ENCODE assay signal across 14 cellular contexts in genomic region chr5:88940712-88941111, GRCh38. TPM values are rescaled to one million over a fixed set of nuclear protein-coding genes. Genes with fewer than 3 reads are reported as not detected.
DNase-seq lines count a peak whose midpoint lies in the region; ATAC-seq and TF ChIP-seq lines count a peak whose summit lies in the region.
"Had no signal": no experiment of that assay in that cellular context is flagged by ENCODE, and none has a peak within 500 bp of the region (broad histone marks: within the 10 kb centered on the region; RNA-seq: fewer than 3 reads in every experiment).

No MANE protein-coding gene starts in this region.

- no peak overlapping the region for H2AFZ ChIP-seq in Karpas-422 (ENCODE audit: low read length)

- H3K27me3 Mint-ChIP-seq in naive B cell = no peaks in the 10 kb centered on the region

- TF ChIP-seq POLR2A in body of pancreas (IDR thresholded peaks at IDR 0.05) (no peak), erythroblast (IDR thresholded peaks at IDR 0.05; ENCODE audit: low read length) (no peak)

- intact Hi-C loops in body of pancreas (cut with DNase I) = no loop called here

- H3K36me3 ChIP-seq in Karpas-422 (ENCODE audit: insufficient read depth, low read length) (no peaks in the 10 kb centered on the region), body of pancreas (replicated peaks in 1 of 2; ENCODE audit: insufficient read depth in 1 of 2, low read depth in 2 of 2) (no peaks in the 10 kb centered on the region)
- H3K36me3 ChIP-seq: adrenal gland, spleen had no signal

- H3K4me2 ChIP-seq in Karpas-422 (ENCODE audit: low read depth, low read length, poor library complexity, severe bottlenecking) = no peak overlapping the region

- no peaks in the 10 kb centered on the region for H3K79me2 ChIP-seq in Karpas-422 (ENCODE audit: low read length)

- H3K4me3 ChIP-seq in Karpas-422 (ENCODE audit: low read length) (no peak overlapping the region), body of pancreas (no peak overlapping the region)
- H3K4me3 ChIP-seq: adrenal gland, spleen had no signal

- peak overlapping the region in 2 of 6 donors; percentile 31 to 72 for H3K27ac Mint-ChIP-seq in naive B cell
- H3K27ac Mint-ChIP-seq: activated CD8-positive, alpha-beta T cell treated with anti-CD3 and anti-CD28 coated beads for 36 hours; T-cell had no signal

- peaks cover 19 to 25% (median 23%) of the 10 kb centered on the region in 3 donors for H3K4me1 Mint-ChIP-seq in naive B cell
- H3K4me1 Mint-ChIP-seq: T-cell had no signal

- H3K9me3 ChIP-seq in Karpas-422 (ENCODE audit: low read length) = no peaks in the 10 kb centered on the region
- H3K9me3 ChIP-seq in body of pancreas = no peaks in the 10 kb centered on the region
- H3K9me3 ChIP-seq: adrenal gland, spleen had no signal

- H3K9me3 Mint-ChIP-seq in naive B cell = no peaks in the 10 kb centered on the region
- H3K9me3 Mint-ChIP-seq: activated CD8-positive, alpha-beta T cell treated with anti-CD3 and anti-CD28 coated beads for 36 hours; T-cell had no signal

- H3K27me3 ChIP-seq in Karpas-422 (ENCODE audit: low read length) (no peaks in the 10 kb centered on the region), body of pancreas (no peaks in the 10 kb centered on the region)
- H3K27me3 ChIP-seq: adrenal gland, spleen had no signal

- peaks cover 0 to 11% of the 10 kb centered on the region in 2 donors for H3K36me3 Mint-ChIP-seq in naive B cell
- H3K36me3 Mint-ChIP-seq: T-cell had no signal

- H3K4me3 Mint-ChIP-seq in naive B cell = peak overlapping the region in 2 of 8 donors; percentile 1 to 14
- H3K4me3 Mint-ChIP-seq: activated CD8-positive, alpha-beta T cell treated with anti-CD3 and anti-CD28 coated beads for 36 hours; T-cell had no signal

- no peak overlapping the region for H3K9ac ChIP-seq in Karpas-422 (ENCODE audit: low read length)

- no peak overlapping the region for H3K27ac ChIP-seq in Karpas-422 (ENCODE audit: low read length)
- H3K27ac ChIP-seq in body of pancreas = no peak overlapping the region
- H3K27ac ChIP-seq: adrenal gland, spleen had no signal

- no peaks in the 10 kb centered on the region for H3K4me1 ChIP-seq in Karpas-422 (ENCODE audit: low read length)
- H3K4me1 ChIP-seq in body of pancreas = no peaks in the 10 kb centered on the region
- H3K4me1 ChIP-seq: adrenal gland had no signal

- ATAC-seq in GM18861 (IDR thresholded peaks at IDR 0.05; ENCODE audit: unreplicated experiment) (peak; percentile 83), GM21619 (IDR thresholded peaks at IDR 0.05; ENCODE audit: unreplicated experiment) (peak; percentile 93), HG03196 (IDR thresholded peaks at IDR 0.05; ENCODE audit: unreplicated experiment) (peak; percentile 91), naive B cell (ENCODE audit: low read depth in 2 of 2) (peak; percentile 65 to 79), body of pancreas (no peak)
- ATAC-seq: activated CD8-positive, alpha-beta T cell treated with anti-CD3 and anti-CD28 coated beads for 36 hours; T-cell had no signal

- 83 to 84% methylated on average over 1 of the region's 1 CpG for WGBS in body of pancreas, 2 donors

- no peaks in the 10 kb centered on the region for H4K20me1 ChIP-seq in Karpas-422 (ENCODE audit: insufficient read depth, low read depth, low read length)

- TF ChIP-seq CTCF in body of pancreas (IDR thresholded peaks at IDR 0.05) = no peak

- peak; percentile 6 for DNase-seq in naive B cell
- no peak for DNase-seq in NCI-H226
- DNase-seq in Karpas-422 = no peak
- no peak for DNase-seq in body of pancreas
- DNase-seq in erythroblast (lab: John Stamatoyannopoulos, UW) = no peak
- DNase-seq: activated CD8-positive, alpha-beta T cell treated with anti-CD3 and anti-CD28 coated beads for 36 hours; adrenal gland; Calu3; NCI-H1417 treated with DMSO at 0.1 percent for 48 hours; spleen; T-cell had no signal

- no peaks in the 10 kb centered on the region for H3K9me2 ChIP-seq in Karpas-422 (replicated peaks; ENCODE audit: insufficient read depth, low read length)

RNA-seq across cellular contexts. Expression of gene MEF2C, which starts 57.7 kb away (rescaled TPM):
- polyA plus RNA-seq in naive B cell (ENCODE audit: low read depth in 6 of 6) = 100 to 1,000 TPM; 402 to 547 (median 433) TPM
- 105 and 171 TPM in 2 replicates for total RNA-seq in Karpas-422 (2014; rRNA removed; shearing (Covaris generic); ENCODE audit: low replicate concordance)
- total RNA-seq in body of pancreas = 10 to 100 TPM in 1 of 2 donors, 1 to 10 TPM in 1; 7.0 to 23.7 TPM
